In genomic region chr19:2578911-2579677, GRCh38 we compare ENCODE assay signal across 8 cellular contexts.
DNase-seq lines count a peak whose midpoint lies in the region; ATAC-seq, FAIRE-seq and TF ChIP-seq lines count a peak whose summit lies in the region.

No MANE protein-coding gene starts in this region.

- H3K9me3 ChIP-seq in A549: peaks cover 27% of the 10 kb centered on the region
- 0 out of 2 replicates have a peak, but pooled peaks cover 3% of the 10 kb centered on the region for H3K9me3 ChIP-seq in OCI-LY1 (ENCODE audit: low read length)
- H3K9me3 ChIP-seq in mesodermal cell (ENCODE audit: control insufficient read depth, low read length): peaks cover 26% of the 10 kb centered on the region

- no peaks in the 10 kb centered on the region for H3K27me3 ChIP-seq in GM23338 (ENCODE audit: insufficient read depth)
- H3K27me3 ChIP-seq in OCI-LY1 (ENCODE audit: insufficient read depth, low read length): peaks cover 9% of the 10 kb centered on the region; the same call in 1 of the 2 replicates

- H3K9me3 Mint-ChIP-seq in GM23338: peaks cover 25% of the 10 kb centered on the region

- H3K27ac Mint-ChIP-seq in GM23338: no peak overlapping the region

- H3K4me2 ChIP-seq in A549 (peak overlapping the region; percentile 82), GM23338 (peak overlapping the region; percentile 94), OCI-LY1 (ENCODE audit: low read length) (no peak overlapping the region)

- FAIRE-seq in A549 (lab: Jason Lieb, UNC): no peak

- ATAC-seq in A549 (peak; percentile 88 to 92), GM23338 (peak; percentile 83), HG03457 (IDR thresholded peaks at IDR 0.05; ENCODE audit: unreplicated experiment) (no peak)

- CTCF ChIA-PET in A549 (lab: Yijun Ruan, JAX): interaction anchor here (0.6 to 5.8 kb wide), 32 partner anchors 9 to 800 kb away, joined by 3 to 65 read pairs (median 5); partner anchors contain the start of genes GADD45B, LMNB2 and TIMM13

- DNase-seq in A549 (ENCODE audit: low read depth in 1 of 2, low spot score in 1 of 2) (peak; percentile 74 to 94), GM23338 (ENCODE audit: low spot score) (peak; percentile 93), epidermal melanocyte (ENCODE audit: insufficient read length, low spot score) (peak; percentile 96)
- DNase-seq in activated T-cell treated with anti-CD3 and anti-CD28 coated beads, Interleukin-2, amount 50 U/mL, for 1 hour: peak; percentile 69
- peak; percentile 30 for DNase-seq in stimulated activated CD8-positive, alpha-beta memory T cell treated with anti-CD3 and anti-CD28 coated beads, Interleukin-15, amount 100 ng/mL, for 24 hours (ENCODE audit: low read depth)

- H3K4me1 ChIP-seq in A549 (peaks cover 35% of the 10 kb centered on the region), GM23338 (ENCODE audit: insufficient read depth) (peaks cover 26% of the 10 kb centered on the region), OCI-LY1 (ENCODE audit: insufficient read depth, low read length, severe bottlenecking) (no peaks in the 10 kb centered on the region), mesodermal cell (ENCODE audit: control insufficient read depth, insufficient read depth, low read length, poor library complexity, severe bottlenecking) (peaks cover 24% of the 10 kb centered on the region)

- TF ChIP-seq RAD21 in A549 (conservative IDR thresholded peaks at IDR 0.05 in 1 of 2, IDR thresholded peaks at IDR 0.05 in 1 of 2): peak; percentile 91 to 93

- H3K27me3 Mint-ChIP-seq in GM23338 (ENCODE audit: insufficient read depth, low read depth, poor library complexity): peaks cover 17% of the 10 kb centered on the region

- H3K9me2 ChIP-seq in GM23338 (ENCODE audit: insufficient read depth) (no peaks in the 10 kb centered on the region), OCI-LY1 (ENCODE audit: low read depth, low read length) (no peaks in the 10 kb centered on the region)

- TF ChIP-seq CTCF in A549 (IDR thresholded peaks at IDR 0.05): peak; percentile 82
- TF ChIP-seq CTCF in GM23338 (conservative IDR thresholded peaks at IDR 0.05; ENCODE audit: low read depth in 2 of 2): peak; percentile 80 to 95
- TF ChIP-seq CTCF in OCI-LY1 (IDR thresholded peaks at IDR 0.05; ENCODE audit: low read length): peak; percentile 5; the same call in 1 of the 2 replicates

- H3K36me3 Mint-ChIP-seq in GM23338 (ENCODE audit: low read depth): peaks cover 22% of the 10 kb centered on the region

- H3K27ac ChIP-seq in A549 (peak overlapping the region; percentile 96), GM23338 (ENCODE audit: low read depth) (peak overlapping the region; percentile 94), OCI-LY1 (ENCODE audit: low read depth, low read length, poor library complexity, severe bottlenecking) (no peak overlapping the region), mesodermal cell (ENCODE audit: low read depth, low read length, severe bottlenecking) (peak overlapping the region; percentile 96)

- peaks cover 13% of the 10 kb centered on the region for H3K4me1 Mint-ChIP-seq in GM23338

- no peak overlapping the region for H3K9ac ChIP-seq in OCI-LY1 (ENCODE audit: low read length)

- 3% methylated on average over 24 of the region's 46 CpGs for WGBS in A549 (ENCODE audit: missing lambda C conversion rate)
- WGBS in mesodermal cell (ENCODE audit: insufficient coverage in 2 of 2), 2 experiments: 0% methylated on average over 40 of the region's 46 CpGs

- TF ChIP-seq POLR2A in A549 (IDR thresholded peaks at IDR 0.05; ENCODE audit: low read length): no peak

- POLR2A ChIA-PET in A549 (lab: Yijun Ruan, JAX): interaction anchor here (0.6 to 4.5 kb wide), 15 partner anchors 9 to 410 kb away, joined by 3 to 211 read pairs (median 6); partner anchors contain the start of gene GADD45B

- H2AFZ ChIP-seq in GM23338 (peak overlapping the region; percentile 77), OCI-LY1 (ENCODE audit: low read length) (no peak overlapping the region)

- H3K4me3 ChIP-seq in A549 (peak overlapping the region; percentile 35), GM23338 (peak overlapping the region; percentile 70), OCI-LY1 (ENCODE audit: low read depth, low read length, poor library complexity, severe bottlenecking) (no peak overlapping the region), mesodermal cell (ENCODE audit: extremely low read depth, insufficient read depth, low read length, poor library complexity, severe bottlenecking) (peak overlapping the region; percentile 46)

- peak; percentile 27 to 69; a peak in 3 of 5 replicates for TF ChIP-seq EP300 in A549 (IDR thresholded peaks at IDR 0.05)

- H3K4me3 Mint-ChIP-seq in GM23338: peak overlapping the region; percentile 73

- H3K79me2 ChIP-seq in GM23338 (replicated peaks; ENCODE audit: insufficient read depth): no peaks in the 10 kb centered on the region
- no peaks in the 10 kb centered on the region for H3K79me2 ChIP-seq in OCI-LY1 (ENCODE audit: insufficient read depth, low read length)

- H3K36me3 ChIP-seq in GM23338 (ENCODE audit: insufficient read depth) (no peaks in the 10 kb centered on the region), OCI-LY1 (ENCODE audit: insufficient read depth, low read length) (no peaks in the 10 kb centered on the region; the same call in 1 of the 2 replicates), mesodermal cell (ENCODE audit: control insufficient read depth, insufficient read depth, low read length) (no peaks in the 10 kb centered on the region)

- H4K20me1 ChIP-seq in GM23338 (replicated peaks; ENCODE audit: insufficient read depth) (no peaks in the 10 kb centered on the region), OCI-LY1 (ENCODE audit: insufficient read depth, low read length) (no peaks in the 10 kb centered on the region)

- H3F3A ChIP-seq in GM23338 (replicated peaks; ENCODE audit: low read depth) (peaks cover 17% of the 10 kb centered on the region), OCI-LY1 (ENCODE audit: insufficient read depth, low read length) (no peaks in the 10 kb centered on the region)

TF ChIP-seq in A549, 52 proteins besides CTCF, POLR2A, EP300 and RAD21 (continues in another document):
- TF ChIP-seq MYC (IDR thresholded peaks at IDR 0.05; ENCODE audit: borderline replicate concordance, low read length): peak; percentile 22; the same call in 1 of the 2 replicates
- no peak for TF ChIP-seq EHMT2 (IDR thresholded peaks at IDR 0.05; ENCODE audit: low read depth)
- no peak for TF ChIP-seq REST (IDR thresholded peaks at IDR 0.05)
- TF ChIP-seq EHF (CRISPR knock-in tag; IDR thresholded peaks at IDR 0.05): no peak

TF ChIP-seq in GM23338, 12 proteins besides CTCF, POLR2A, EP300 and RAD21 (continues in another document):
- TF ChIP-seq EZH2 (IDR thresholded peaks at IDR 0.05; ENCODE audit: low read depth, unreplicated experiment) (no peak), POLR2AphosphoS5 (IDR thresholded peaks at IDR 0.05; ENCODE audit: low read depth) (peak; percentile 38; the same call in 1 of the 2 replicates), ETS1 (IDR thresholded peaks at IDR 0.05) (peak; percentile 44; the same call in 1 of the 2 replicates), NANOG (IDR thresholded peaks at IDR 0.05; ENCODE audit: borderline replicate concordance) (no peak)

Comparison
In these comparisons a context has a peak if more than half of its experiments do, and no peak if none do; other contexts are left out.
1. DNase-seq: peak in every context shown above with its lines; median percentile 96 in epidermal melanocyte; 93 in GM23338; 84 in A549; 69 in activated T-cell treated with anti-CD3 and anti-CD28 coated beads, Interleukin-2, amount 50 U/mL, for 1 hour; 30 in stimulated activated CD8-positive, alpha-beta memory T cell treated with anti-CD3 and anti-CD28 coated beads, Interleukin-15, amount 100 ng/mL, for 24 hours.
2. CTCF ChIP-seq: peak in every context shown above with its lines; median percentile 88 in GM23338; 82 in A549; 5 in OCI-LY1.